Comparison of ENCODE assay signal across 1 cellular context in the genomic region with DNA sequence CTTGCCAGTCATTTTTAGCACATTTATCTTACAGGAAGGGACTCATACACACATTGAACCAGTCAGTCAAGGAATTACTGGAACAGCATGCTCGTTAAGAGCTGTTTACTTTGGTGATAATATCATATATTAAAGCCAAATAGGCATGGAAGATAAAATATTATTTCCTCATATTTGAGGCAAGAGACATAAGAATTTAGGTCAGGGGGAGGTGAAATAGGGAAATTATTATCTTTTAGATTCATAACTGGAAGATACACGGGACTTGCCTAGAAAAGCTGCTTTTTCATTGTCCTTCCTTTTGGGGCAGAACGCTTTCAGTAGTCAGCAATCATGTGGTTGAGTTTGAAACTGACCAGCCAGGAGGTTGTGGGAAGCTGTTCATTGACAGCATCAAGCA.
TF ChIP-seq lines count a peak whose summit lies in the region.

No MANE protein-coding gene starts in this region.

TF ChIP-seq in A549, 52 proteins besides CTCF, POLR2A, EP300 and RAD21:
- TF ChIP-seq MAZ (IDR thresholded peaks at IDR 0.05; ENCODE audit: borderline replicate concordance, low read depth, low read length): no peak
